In the genomic region with DNA sequence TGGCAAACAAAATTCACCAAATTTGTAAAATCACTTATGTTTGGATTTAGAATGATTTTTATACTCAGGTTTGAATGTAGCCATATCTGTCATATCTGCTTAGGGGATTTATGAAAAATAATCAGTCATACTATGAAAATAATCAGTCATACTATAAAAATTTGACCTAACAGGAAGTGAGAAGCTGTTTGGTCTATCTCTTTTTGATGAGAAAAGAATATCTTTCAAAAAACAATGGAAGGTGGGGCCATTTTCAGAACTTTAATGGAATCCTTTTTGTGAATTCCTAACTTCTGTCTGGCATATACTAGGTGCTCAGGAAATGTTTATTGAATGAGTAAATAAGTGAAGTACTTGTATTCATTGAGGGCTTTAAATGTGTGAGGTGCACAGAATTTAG, we compare ENCODE assay signal across 17 cellular contexts.
"Had no signal": no experiment of that assay in that cellular context is flagged by ENCODE, and none has a peak within 500 bp of the region (broad histone marks: within the 10 kb centered on the region; RNA-seq: fewer than 3 reads in every experiment).

No MANE protein-coding gene starts in this region.

- FAIRE-seq: endometrium, TTC549 had no signal

- H3K9me3 ChIP-seq: gastrocnemius medialis, neutrophil, tibial artery, vagina had no signal

- H3K27me3 ChIP-seq: gastrocnemius medialis, heart right ventricle, neutrophil, tibial artery, vagina had no signal

- H3K27ac ChIP-seq: gastrocnemius medialis, neutrophil, tibial artery, vagina had no signal

- ATAC-seq: activated CD8-positive, alpha-beta T cell treated with anti-CD3 and anti-CD28 coated beads, Interleukin-2, amount 10 ng/mL, durations not matched to agents 7 days and 5 days; gastrocnemius medialis; left cardiac atrium; natural killer cell; WTC11 had no signal

- H3K36me3 ChIP-seq: neutrophil, vagina had no signal

- DNase-seq: activated CD4-positive, alpha-beta T cell treated with anti-CD3 and anti-CD28 coated beads for 48 hours; activated CD8-positive, alpha-beta memory T cell treated with anti-CD3 and anti-CD28 coated beads, Interleukin-2, amount 50 U/mL, for 4 hours; activated CD8-positive, alpha-beta T cell treated with anti-CD3 and anti-CD28 coated beads, Interleukin-2, amount 10 ng/mL, durations not matched to agents 7 days and 5 days; activated naive CD8-positive, alpha-beta T cell treated with anti-CD3 and anti-CD28 coated beads, Interleukin-2, amount 10 ng/mL, durations not matched to agents 7 days and 5 days; gastrocnemius medialis; heart right ventricle; left cardiac atrium; natural killer cell; stimulated activated CD4-positive, alpha-beta T cell treated with anti-CD3 and anti-CD28 coated beads, Interleukin-4, amount 100 ng/mL, for 1 hour; stimulated activated naive CD4-positive, alpha-beta T cell; T-helper 2 cell; tibial artery had no signal

- H3K4me1 ChIP-seq: vagina had no signal

- H3K4me3 ChIP-seq: gastrocnemius medialis, heart right ventricle, tibial artery, vagina had no signal
